9 cellular contexts compared by ENCODE assay signal in the genomic region with DNA sequence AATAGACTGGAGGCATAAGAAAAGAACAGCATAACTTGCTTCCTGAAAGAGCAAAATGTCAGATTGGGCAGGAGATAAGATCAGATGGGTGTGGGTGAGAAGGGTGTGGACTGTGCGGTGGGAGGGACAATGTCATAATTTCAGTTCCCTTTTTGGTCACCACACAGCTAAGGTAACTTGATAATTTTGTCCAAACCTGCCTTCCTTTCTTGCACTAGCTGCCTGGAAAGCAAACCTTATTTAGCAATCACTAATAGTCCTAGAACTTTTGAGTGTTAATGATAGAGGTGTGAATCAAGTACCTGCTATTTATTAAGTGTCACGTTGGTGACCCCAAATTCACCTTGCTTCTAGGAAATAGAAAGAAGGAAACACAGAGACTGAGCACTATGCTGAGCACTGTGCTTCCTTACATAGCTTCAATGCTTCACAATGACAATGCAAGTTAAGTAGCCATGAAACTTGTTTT.
DNase-seq lines count a peak whose midpoint lies in the region; ATAC-seq and TF ChIP-seq lines count a peak whose summit lies in the region.
"Had no signal": no experiment of that assay in that cellular context is flagged by ENCODE, and none has a peak within 500 bp of the region (broad histone marks: within the 10 kb centered on the region; RNA-seq: fewer than 3 reads in every experiment).

No MANE protein-coding gene starts in this region.

- peak; percentile 80 for DNase-seq in T-helper 2 cell treated with Interferon-gamma antibody and Interleukin-4, amounts not matched to agents 5 μg/mL and 100 μg/mL, for 36 hours (ENCODE audit: low spot score)
- DNase-seq in naive thymus-derived CD4-positive, alpha-beta T cell, result peak in 8 of 9 donors; percentile 20 to 63 (median 48)
- DNase-seq in uterus, result no peak
- no peak for DNase-seq in putamen (ENCODE audit: low spot score)
- DNase-seq in effector CD4-positive, alpha-beta T cell, result no peak
- DNase-seq in NCI-H2029 (lab: John Stamatoyannopoulos, UW), result no peak

- POLR2A ChIA-PET in naive thymus-derived CD4-positive, alpha-beta T cell (lab: Charles Lee), result interaction anchor here (3.8 kb wide), 1 partner anchor 72 kb away, joined by 15 read pairs; a partner anchor contains a TSS

- peaks cover 30% of the 10 kb centered on the region for H3K36me3 Mint-ChIP-seq in T-helper 2 cell treated with Interferon-gamma antibody and Interleukin-4, amounts not matched to agents 5 μg/mL and 100 μg/mL, for 36 hours (ENCODE audit: low read depth)
- peaks cover 0 to 36% (median 0%) of the 10 kb centered on the region in 5 donors for H3K36me3 Mint-ChIP-seq in naive thymus-derived CD4-positive, alpha-beta T cell

- TF ChIP-seq CTCF in uterus (IDR thresholded peaks at IDR 0.05), result no peak

- peak overlapping the region; percentile 14 for H3K27ac ChIP-seq in naive thymus-derived CD4-positive, alpha-beta T cell (ENCODE audit: low read depth, low read length)
- H3K27ac ChIP-seq in uterus, result no peak overlapping the region
- H3K27ac ChIP-seq: SJSA1 had no signal

- TF ChIP-seq POLR2A in uterus (IDR thresholded peaks at IDR 0.05), result no peak

- H3K27me3 Mint-ChIP-seq in T-helper 2 cell treated with Interferon-gamma antibody and Interleukin-4, amounts not matched to agents 5 μg/mL and 100 μg/mL, for 36 hours (ENCODE audit: low read depth), result no peaks in the 10 kb centered on the region
- no peaks in the 10 kb centered on the region for H3K27me3 Mint-ChIP-seq in naive thymus-derived CD4-positive, alpha-beta T cell

- H3K9me3 Mint-ChIP-seq in T-helper 2 cell treated with Interferon-gamma antibody and Interleukin-4, amounts not matched to agents 5 μg/mL and 100 μg/mL, for 36 hours, result peaks cover 9% of the 10 kb centered on the region
- peaks cover 0 to 10% (median 0%) of the 10 kb centered on the region in 11 donors for H3K9me3 Mint-ChIP-seq in naive thymus-derived CD4-positive, alpha-beta T cell

- H3K4me3 Mint-ChIP-seq in T-helper 2 cell treated with Interferon-gamma antibody and Interleukin-4, amounts not matched to agents 5 μg/mL and 100 μg/mL, for 36 hours, result peak overlapping the region; percentile 79
- H3K4me3 Mint-ChIP-seq in naive thymus-derived CD4-positive, alpha-beta T cell, result peak overlapping the region; percentile 7 to 86 (median 70)

- no peaks in the 10 kb centered on the region for H3K27me3 ChIP-seq in naive thymus-derived CD4-positive, alpha-beta T cell (ENCODE audit: control insufficient read depth in 2 of 2, insufficient read depth in 2 of 2, low read length in 2 of 2)
- H3K27me3 ChIP-seq in uterus, result no peaks in the 10 kb centered on the region
- H3K27me3 ChIP-seq: SJSA1 had no signal

- CTCF ChIA-PET in naive thymus-derived CD4-positive, alpha-beta T cell (lab: Charles Lee), result interaction anchor here (0.6 to 1.0 kb wide), 2 partner anchors 21 to 99 kb away, joined by 3 read pairs; no protein-coding TSS in a partner anchor

- peaks cover 41 to 82% of the 10 kb centered on the region in 2 donors for H3K4me1 ChIP-seq in naive thymus-derived CD4-positive, alpha-beta T cell (ENCODE audit: control insufficient read depth in 2 of 2, insufficient read depth in 2 of 2, low read length in 2 of 2)
- H3K4me1 ChIP-seq in uterus, result no peaks in the 10 kb centered on the region
- H3K4me1 ChIP-seq: SJSA1 had no signal

- H3K36me3 ChIP-seq in naive thymus-derived CD4-positive, alpha-beta T cell (ENCODE audit: control insufficient read depth in 2 of 3, insufficient read depth in 3 of 3, low read length in 3 of 3), result no peaks in the 10 kb centered on the region
- H3K36me3 ChIP-seq in uterus, result no peaks in the 10 kb centered on the region
- H3K36me3 ChIP-seq: SJSA1 had no signal

- peaks cover 88% of the 10 kb centered on the region for H3K4me1 Mint-ChIP-seq in T-helper 2 cell treated with Interferon-gamma antibody and Interleukin-4, amounts not matched to agents 5 μg/mL and 100 μg/mL, for 36 hours (ENCODE audit: low read depth)
- peaks cover 44 to 87% (median 66%) of the 10 kb centered on the region in 7 donors for H3K4me1 Mint-ChIP-seq in naive thymus-derived CD4-positive, alpha-beta T cell

- peak overlapping the region; percentile 1 for H3K4me3 ChIP-seq in naive thymus-derived CD4-positive, alpha-beta T cell (ENCODE audit: low read length)
- no peak overlapping the region for H3K4me3 ChIP-seq in uterus
- H3K4me3 ChIP-seq: SJSA1 had no signal

- peak overlapping the region; percentile 98 for H3K27ac Mint-ChIP-seq in T-helper 2 cell treated with Interferon-gamma antibody and Interleukin-4, amounts not matched to agents 5 μg/mL and 100 μg/mL, for 36 hours
- H3K27ac Mint-ChIP-seq in naive thymus-derived CD4-positive, alpha-beta T cell, result peak overlapping the region; percentile 7 to 95 (median 81)

- ATAC-seq in GM19328 (IDR thresholded peaks at IDR 0.05; ENCODE audit: unreplicated experiment) (peak; percentile 67), HG03066 (IDR thresholded peaks at IDR 0.05; ENCODE audit: low read depth, unreplicated experiment) (peak; percentile 81)
- peak; percentile 87 for ATAC-seq in naive thymus-derived CD4-positive, alpha-beta T cell

- H3K9me3 ChIP-seq in naive thymus-derived CD4-positive, alpha-beta T cell (ENCODE audit: control insufficient read depth in 2 of 3, low read length in 3 of 3), result no peaks in the 10 kb centered on the region
- no peaks in the 10 kb centered on the region for H3K9me3 ChIP-seq in uterus
- H3K9me3 ChIP-seq: SJSA1 had no signal

- intact Hi-C loops in naive thymus-derived CD4-positive, alpha-beta T cell (cut with micrococcal nuclease), result loop anchor here in 1 of 2 donors (1.0 to 10.0 kb wide), 5 partner anchors 11 to 1339 kb away; no protein-coding TSS in a partner anchor
- intact Hi-C loops in uterus (cut with DNase I; ENCODE audit: low total_unique reads), result no loop called here

Comparison
In these comparisons a context has a peak if more than half of its experiments do, and no peak if none do; other contexts are left out.
1. DNase-seq: peak in T-helper 2 cell treated with Interferon-gamma antibody and Interleukin-4, amounts not matched to agents 5 μg/mL and 100 μg/mL, for 36 hours (single experiment) and naive thymus-derived CD4-positive, alpha-beta T cell (8 of 9); none in uterus (0 of 2), putamen (single experiment), effector CD4-positive, alpha-beta T cell (single experiment) and NCI-H2029 (single experiment).
2. Peak in every context shown above with its lines, with median percentiles within 50 percentile points of each other: ATAC-seq.